1 cellular context compared by ENCODE assay signal in genomic region chr19:42248270-42249148, GRCh38.
A peak's percentile ranks its signal among the peaks of the same experiment; 100 is the strongest.
TF ChIP-seq lines count a peak whose summit lies in the region.

No MANE protein-coding gene starts in this region.

TF ChIP-seq in HepG2, 621 proteins besides CTCF, POLR2A, EP300 and RAD21 (continues in another document):
- TF ChIP-seq MAX (IDR thresholded peaks at IDR 0.05) (no peak), TFE3 (CRISPR knock-in tag; IDR thresholded peaks at IDR 0.05) (no peak), KDM2A (CRISPR knock-in tag; IDR thresholded peaks at IDR 0.05; ENCODE audit: borderline replicate concordance, low read depth) (peak; percentile 11; the same call in 1 of the 2 replicates), ZBTB39 (CRISPR knock-in tag; IDR thresholded peaks at IDR 0.05) (no peak), ADNP (CRISPR knock-in tag; IDR thresholded peaks at IDR 0.05) (no peak), ZBTB46 (CRISPR knock-in tag; IDR thresholded peaks at IDR 0.05; ENCODE audit: borderline replicate concordance) (no peak), POLR2AphosphoS5 (IDR thresholded peaks at IDR 0.05; ENCODE audit: low read depth, low read length) (peak; percentile 16), ZNF3 (CRISPR knock-in tag; IDR thresholded peaks at IDR 0.05) (no peak), IKZF5 (CRISPR knock-in tag; IDR thresholded peaks at IDR 0.05) (no peak), PAF1 (CRISPR knock-in tag; IDR thresholded peaks at IDR 0.05) (peak; percentile 80; the same call in 1 of the 2 replicates), ZNF687 (CRISPR knock-in tag; IDR thresholded peaks at IDR 0.05) (peak; percentile 27; the same call in 1 of the 2 replicates), SSRP1 (CRISPR knock-in tag; IDR thresholded peaks at IDR 0.05) (peak; percentile 55; the same call in 1 of the 2 replicates), FIP1L1 (IDR thresholded peaks at IDR 0.05; ENCODE audit: borderline replicate concordance, insufficient read depth, low read depth, low read length) (no peak), NCOA5 (CRISPR knock-in tag; IDR thresholded peaks at IDR 0.05) (no peak), JUND (CRISPR knock-in tag; IDR thresholded peaks at IDR 0.05) (no peak), ZNF773 (CRISPR knock-in tag; IDR thresholded peaks at IDR 0.05; ENCODE audit: borderline replicate concordance) (no peak), AHR (CRISPR knock-in tag; IDR thresholded peaks at IDR 0.05) (no peak), ZNF18 (CRISPR knock-in tag; IDR thresholded peaks at IDR 0.05; ENCODE audit: insufficient replicate concordance) (no peak), ZNF263 (CRISPR knock-in tag; IDR thresholded peaks at IDR 0.05) (no peak), CBX5 (CRISPR knock-in tag; IDR thresholded peaks at IDR 0.05; ENCODE audit: borderline replicate concordance) (no peak), MED13 (CRISPR knock-in tag; IDR thresholded peaks at IDR 0.05) (no peak), ZMYM4 (CRISPR knock-in tag; IDR thresholded peaks at IDR 0.05) (no peak), ZSCAN12 (CRISPR knock-in tag; IDR thresholded peaks at IDR 0.05) (no peak), HOXA3 (CRISPR knock-in tag; IDR thresholded peaks at IDR 0.05) (no peak), RBFOX2 (IDR thresholded peaks at IDR 0.05; ENCODE audit: low read depth, low read length) (peak; percentile 85), ZMYM3 (CRISPR knock-in tag; IDR thresholded peaks at IDR 0.05) (no peak), RBM22 (optimal IDR thresholded peaks at IDR 0.05; ENCODE audit: low read length) (peak; percentile 86), ZFP37 (CRISPR knock-in tag; IDR thresholded peaks at IDR 0.05; ENCODE audit: borderline replicate concordance) (no peak), ZNF441 (CRISPR knock-in tag; IDR thresholded peaks at IDR 0.05; ENCODE audit: borderline replicate concordance) (no peak), TRIM24 (CRISPR knock-in tag; IDR thresholded peaks at IDR 0.05) (no peak), HNRNPL (IDR thresholded peaks at IDR 0.05; ENCODE audit: low read depth, low read length) (peak; percentile 31), BCL3 (CRISPR knock-in tag; IDR thresholded peaks at IDR 0.05) (no peak), THAP9 (CRISPR knock-in tag; IDR thresholded peaks at IDR 0.05; ENCODE audit: borderline replicate concordance) (no peak), CBX2 (IDR thresholded peaks at IDR 0.05; ENCODE audit: low read depth, low read length) (no peak), CBX2 (CRISPR knock-in tag; IDR thresholded peaks at IDR 0.05; ENCODE audit: low read depth) (no peak), GABPB1 (CRISPR knock-in tag; IDR thresholded peaks at IDR 0.05) (no peak), ZFP82 (CRISPR knock-in tag; IDR thresholded peaks at IDR 0.05; ENCODE audit: borderline replicate concordance) (no peak), ZNF546 (CRISPR knock-in tag; conservative IDR thresholded peaks at IDR 0.05) (no peak), KMT2B (CRISPR knock-in tag; IDR thresholded peaks at IDR 0.05) (no peak), ZBED4 (CRISPR knock-in tag; IDR thresholded peaks at IDR 0.05; ENCODE audit: borderline replicate concordance) (no peak), NCOA2 (CRISPR knock-in tag; IDR thresholded peaks at IDR 0.05) (no peak)
